10 cellular contexts compared by ENCODE assay signal in genomic region chr1:209411491-209411929, GRCh38.
DNase-seq lines count a peak whose midpoint lies in the region; TF ChIP-seq lines count a peak whose summit lies in the region.
"Had no signal": no experiment of that assay in that cellular context is flagged by ENCODE, and none has a peak within 500 bp of the region (broad histone marks: within the 10 kb centered on the region; RNA-seq: fewer than 3 reads in every experiment).

No MANE protein-coding gene starts in this region.

- peaks cover 4% of the 10 kb centered on the region for H3K4me1 ChIP-seq in fibroblast of lung (ENCODE audit: control insufficient read depth, extremely low read depth, insufficient read depth, low read length)

- in situ Hi-C loops in ACHN (cut with HindIII; ENCODE audit: low pct_ligation_motif_present, low pct_unique_long_range_greater_than_20kb, low sequenced_read_pairs): no loop called here

- H3K27me3 Mint-ChIP-seq in CD14-positive monocyte (ENCODE audit: low read depth in 3 of 3) (peaks cover 0 to 1% (median 0%) of the 10 kb centered on the region in 3 donors), nephron (ENCODE audit: low read depth) (peaks cover 19% of the 10 kb centered on the region)

- no peaks in the 10 kb centered on the region for H4K20me1 ChIP-seq in fibroblast of lung (ENCODE audit: control insufficient read depth, extremely low read depth, insufficient read depth, low read length)

- no peaks in the 10 kb centered on the region for H3K27me3 ChIP-seq in fibroblast of lung (ENCODE audit: control insufficient read depth, insufficient read depth, low read length)

- H3K4me1 Mint-ChIP-seq in CD14-positive monocyte (peaks cover 47% of the 10 kb centered on the region), nephron (peaks cover 18% of the 10 kb centered on the region)

- H3K9me3 Mint-ChIP-seq in CD14-positive monocyte: peaks cover 0 to 2% (median 0%) of the 10 kb centered on the region in 7 donors
- H3K9me3 Mint-ChIP-seq in nephron: no peaks in the 10 kb centered on the region

- H3K79me2 ChIP-seq in fibroblast of lung (ENCODE audit: control insufficient read depth, insufficient read depth, low read length): no peaks in the 10 kb centered on the region

- H3K27ac Mint-ChIP-seq in CD14-positive monocyte (peak overlapping the region; percentile 84 to 94 (median 91)), nephron (peak overlapping the region; percentile 0 to 40 (median 18))

- no peak overlapping the region for H3K9ac ChIP-seq in fibroblast of lung (ENCODE audit: insufficient read depth, low read length)

- H3K4me3 Mint-ChIP-seq in CD14-positive monocyte (peak overlapping the region; percentile 35 to 66), nephron (no peak overlapping the region)

- H3K36me3 Mint-ChIP-seq in CD14-positive monocyte (no peaks in the 10 kb centered on the region), nephron (ENCODE audit: low read depth) (no peaks in the 10 kb centered on the region)

- H3K4me3 ChIP-seq in fibroblast of lung (replicated peaks in 1 of 4; ENCODE audit: control extremely low read depth in 1 of 4, insufficient read depth in 1 of 4, low read depth in 3 of 4, low read length in 4 of 4): no peak overlapping the region

- no peak overlapping the region for H3K27ac ChIP-seq in fibroblast of lung (ENCODE audit: insufficient read depth, low read length)

- no peaks in the 10 kb centered on the region for H3K9me3 ChIP-seq in fibroblast of lung (ENCODE audit: control insufficient read depth, insufficient read depth, low read depth, low read length)

- intact Hi-C loops in CD14-positive monocyte (cut with micrococcal nuclease): no loop called here

- H3K4me2 ChIP-seq in fibroblast of lung (ENCODE audit: extremely low read depth, insufficient read depth, low read length): no peak overlapping the region

- TF ChIP-seq CTCF in CD14-positive monocyte (IDR thresholded peaks at IDR 0.05): no peak
- no peak for TF ChIP-seq CTCF in fibroblast of lung (conservative IDR thresholded peaks at IDR 0.05 in 1 of 2, IDR thresholded peaks at IDR 0.05 in 1 of 2; ENCODE audit: low read depth in 1 of 2, low read length in 2 of 2)
- TF ChIP-seq CTCF in nephron (IDR thresholded peaks at IDR 0.05; ENCODE audit: unreplicated experiment in 3 of 3): no peak

- DNase-seq in CD14-positive monocyte (ENCODE audit: low spot score): no peak
- DNase-seq in NOMO-1 treated with DMSO at 0.1 percent for 48 hours (lab: John Stamatoyannopoulos, UW; ENCODE audit: unreplicated experiment): peak; percentile 94
- peak; percentile 23 to 65 for DNase-seq in fibroblast of lung (ENCODE audit: low read depth in 2 of 2)
- no peak for DNase-seq in activated CD4-positive, alpha-beta T cell treated with anti-CD3 and anti-CD28 coated beads, Interleukin-2, amount 50 U/mL, for 4 hours
- DNase-seq in kidney glomerular epithelial cell (lab: John Stamatoyannopoulos, UW): no peak
- DNase-seq in occipital lobe (lab: John Stamatoyannopoulos, UW): no peak
- DNase-seq in ACHN: no peak
- DNase-seq: Karpas-422, left colon had no signal

- no peak overlapping the region for H2AFZ ChIP-seq in fibroblast of lung (ENCODE audit: low read length)

- H3K36me3 ChIP-seq in fibroblast of lung (ENCODE audit: control insufficient read depth, insufficient read depth, low read length): no peaks in the 10 kb centered on the region

Comparison
In these comparisons a context has a peak if more than half of its experiments do, and no peak if none do; other contexts are left out.
1. DNase-seq: peak in NOMO-1 treated with DMSO at 0.1 percent for 48 hours (single experiment) and fibroblast of lung (2 of 2); none in CD14-positive monocyte (single experiment), activated CD4-positive, alpha-beta T cell treated with anti-CD3 and anti-CD28 coated beads, Interleukin-2, amount 50 U/mL, for 4 hours (0 of 2), kidney glomerular epithelial cell (single experiment), occipital lobe (single experiment) and ACHN (single experiment).
2. H3K4me3 Mint-ChIP-seq: peak in CD14-positive monocyte (2 of 2); none in nephron (0 of 3).